In genomic region chr1:212844521-212844920, GRCh38 we compare ENCODE assay signal across 9 cellular contexts. TPM values are rescaled to one million over a fixed set of nuclear protein-coding genes. Genes with fewer than 3 reads are reported as not detected.
"Had no signal": no experiment of that assay in that cellular context is flagged by ENCODE, and none has a peak within 500 bp of the region (broad histone marks: within the 10 kb centered on the region; RNA-seq: fewer than 3 reads in every experiment).

No MANE protein-coding gene starts in this region.

RNA-seq across cellular contexts. Expression of gene SPATA45, which starts 2.9 kb away (rescaled TPM):
- total RNA-seq: PC-3, PC-9, Peyer's patch, Right ventricle myocardium inferior, Right ventricle myocardium superior, RPMI7951, SJCRH30, SJSA1 had no signal
- polyA plus RNA-seq: SK-N-SH had no signal
